Comparison of ENCODE assay signal across 8 cellular contexts in the genomic region with DNA sequence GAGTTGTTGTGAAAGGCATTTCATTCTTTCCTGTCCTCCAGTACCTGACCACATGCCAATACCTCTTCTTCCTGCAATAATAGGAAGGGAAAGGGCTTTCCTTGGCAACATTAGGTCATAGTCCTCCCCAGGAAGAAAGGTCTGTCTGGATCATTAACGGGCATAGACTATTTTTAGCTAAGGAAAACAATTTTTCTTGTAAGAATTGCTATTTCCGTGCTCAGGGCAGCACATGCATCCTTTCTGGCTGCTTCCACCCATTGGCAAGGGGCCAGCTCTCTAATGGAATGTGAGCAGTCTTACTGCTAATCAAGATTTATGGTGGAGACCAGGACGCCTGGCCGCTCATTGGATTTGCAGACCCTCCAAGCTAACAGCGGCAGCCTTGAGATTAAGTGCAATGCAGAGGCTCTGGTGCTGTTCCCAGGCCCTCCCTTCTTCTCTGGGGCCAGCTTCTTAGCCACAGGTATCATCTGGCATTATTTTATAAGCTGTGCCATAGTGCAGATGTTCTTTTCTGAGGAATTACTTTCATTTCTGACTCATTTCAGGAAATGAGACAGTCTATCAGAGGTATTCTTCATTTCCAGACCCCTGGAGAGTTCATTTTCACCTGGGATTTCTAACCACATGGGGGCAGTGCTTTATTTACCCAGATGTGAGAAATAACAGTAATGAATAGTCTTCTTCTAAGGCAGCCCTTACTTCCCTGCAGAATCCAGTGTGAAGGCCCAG. TPM values are rescaled to one million over a fixed set of nuclear protein-coding genes. Genes with fewer than 3 reads are reported as not detected.
DNase-seq lines count a peak whose midpoint lies in the region; ATAC-seq, FAIRE-seq and TF ChIP-seq lines count a peak whose summit lies in the region.

No MANE protein-coding gene starts in this region.

- H3K27me3 ChIP-seq in breast epithelium (no peaks in the 10 kb centered on the region), liver (ENCODE audit: control insufficient read depth in 4 of 4, insufficient read depth in 4 of 4, low read length in 3 of 4) (no peaks in the 10 kb centered on the region)

- TF ChIP-seq RAD21 in liver (IDR thresholded peaks at IDR 0.05), result peak; percentile 68 to 71

- H3K9me3 ChIP-seq in breast epithelium (no peaks in the 10 kb centered on the region), liver (ENCODE audit: control insufficient read depth in 4 of 4, low read length in 3 of 4) (no peaks in the 10 kb centered on the region)

- no peak for TF ChIP-seq POLR2A in breast epithelium (IDR thresholded peaks at IDR 0.05)

- H3K36me3 ChIP-seq in breast epithelium (no peaks in the 10 kb centered on the region), liver (ENCODE audit: control insufficient read depth in 4 of 4, insufficient read depth in 3 of 4, low read depth in 1 of 4, low read length in 3 of 4) (no peaks in the 10 kb centered on the region)

- H3K4me3 ChIP-seq in breast epithelium (peak overlapping the region in 2 of 3 donors; percentile 6 to 22), liver (ENCODE audit: low read depth in 1 of 3, low read length in 3 of 3) (no peak overlapping the region)

- intact Hi-C loops in breast epithelium (cut with DNase I; ENCODE audit: low total_unique reads), result no loop called here

- TF ChIP-seq CTCF in breast epithelium (IDR thresholded peaks at IDR 0.05) (peak in 2 of 3 donors; percentile 19 to 28), liver (IDR thresholded peaks at IDR 0.05; ENCODE audit: low read depth, low read length, missing input control) (peak; percentile 39)

- 44% methylated on average over 5 of the region's 5 CpGs for WGBS in liver

- no peak for FAIRE-seq in urothelium cell line (lab: Jason Lieb, UNC)

- no peak overlapping the region for H3K9ac ChIP-seq in liver (ENCODE audit: low read depth in 1 of 2, low read length in 2 of 2)

- H3K27ac ChIP-seq in breast epithelium, result peak overlapping the region; percentile 54 to 74
- peak overlapping the region in 1 of 2 donors; percentile 66 for H3K27ac ChIP-seq in liver (ENCODE audit: low read depth in 1 of 2, low read length in 2 of 2)

- DNase-seq in ELR (ENCODE audit: low read depth) (peak; percentile 86), NCI-H446 treated with DMSO at 0.1 percent for 48 hours (lab: John Stamatoyannopoulos, UW) (peak; percentile 4), breast epithelium (ENCODE audit: low spot score in 2 of 2) (peak; percentile 56 to 61), urothelium cell line (ENCODE audit: low spot score) (peak; percentile 62)
- DNase-seq in stimulated activated naive CD4-positive, alpha-beta T cell (lab: John Stamatoyannopoulos, UW), result no peak

- ATAC-seq in HG02759 (IDR thresholded peaks at IDR 0.05; ENCODE audit: unreplicated experiment) (peak; percentile 76), HG02840 (IDR thresholded peaks at IDR 0.05; ENCODE audit: low FRiP score, unreplicated experiment) (no peak)

- H3K4me1 ChIP-seq in breast epithelium, result peaks cover 5 to 15% of the 10 kb centered on the region in 2 donors
- peaks cover 4 to 19% (median 13%) of the 10 kb centered on the region in 4 donors for H3K4me1 ChIP-seq in liver (ENCODE audit: control insufficient read depth in 4 of 4, insufficient read depth in 4 of 4, low read length in 3 of 4)

TF ChIP-seq in liver, 16 proteins besides CTCF, POLR2A, EP300 and RAD21:
- TF ChIP-seq, protein P1, sequence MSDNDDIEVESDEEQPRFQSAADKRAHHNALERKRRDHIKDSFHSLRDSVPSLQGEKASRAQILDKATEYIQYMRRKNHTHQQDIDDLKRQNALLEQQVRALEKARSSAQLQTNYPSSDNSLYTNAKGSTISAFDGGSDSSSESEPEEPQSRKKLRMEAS (IDR thresholded peaks at IDR 0.05), result no peak
- TF ChIP-seq YY1 (IDR thresholded peaks at IDR 0.05), result no peak
- peak; percentile 70 for TF ChIP-seq NR2F2 (IDR thresholded peaks at IDR 0.05)
- TF ChIP-seq SP1 (IDR thresholded peaks at IDR 0.05), result no peak
- peak; percentile 55 for TF ChIP-seq FOXA2 (IDR thresholded peaks at IDR 0.05)
- no peak for TF ChIP-seq RXRA (IDR thresholded peaks at IDR 0.05)

RNA-seq across cellular contexts. Expression of gene ANO6, which starts 52.9 kb away (rescaled TPM):
- total RNA-seq in breast epithelium, result 100 to 1,000 TPM in 1 of 3 donors, 10 to 100 TPM in 2; 71.8 to 141 (median 76.5) TPM
- total RNA-seq in liver, result 10 to 100 TPM; 36.8 to 52.3 TPM
- 10 to 100 TPM; 18.6 to 21.5 TPM for polyA plus RNA-seq in liver

Comparison
In these comparisons a context has a peak if more than half of its experiments do, and no peak if none do; other contexts are left out.
1. DNase-seq: peak in ELR (single experiment), NCI-H446 treated with DMSO at 0.1 percent for 48 hours (single experiment), breast epithelium (2 of 2) and urothelium cell line (single experiment); none in stimulated activated naive CD4-positive, alpha-beta T cell (0 of 6).
2. H3K4me3 ChIP-seq: peak in breast epithelium (2 of 3); none in liver (0 of 3).